38 cellular contexts compared by ENCODE assay signal in the genomic region with DNA sequence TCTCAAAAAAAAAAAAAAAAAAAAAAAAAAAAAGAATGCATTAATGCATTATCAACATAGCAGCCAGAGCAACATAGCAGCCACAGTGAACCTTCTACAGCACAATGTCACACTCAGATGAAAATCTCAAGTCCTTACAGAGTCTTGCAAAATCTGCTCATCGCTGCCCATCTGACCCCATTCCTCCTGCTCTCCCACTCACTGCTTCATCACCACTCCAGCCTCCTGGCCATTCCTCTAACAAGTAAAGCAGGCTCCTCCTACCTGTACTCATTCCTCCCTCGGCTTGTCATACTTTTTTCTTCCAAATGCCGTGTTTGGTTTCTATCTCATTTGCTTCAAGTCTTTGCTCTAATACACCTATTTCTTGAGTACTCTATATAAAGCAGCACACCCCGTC. TPM values are rescaled to one million over a fixed set of nuclear protein-coding genes. Genes with fewer than 3 reads are reported as not detected.
"Had no signal": no experiment of that assay in that cellular context is flagged by ENCODE, and none has a peak within 500 bp of the region (broad histone marks: within the 10 kb centered on the region; RNA-seq: fewer than 3 reads in every experiment).

No MANE protein-coding gene starts in this region.

- DNase-seq: activated CD4-positive, alpha-beta T cell treated with anti-CD3 and anti-CD28 coated beads, Interleukin-2, amount 10 ng/mL, durations not matched to agents 7 days and 5 days; activated CD4-positive, CD25-positive, alpha-beta regulatory T cell treated with anti-CD3 and anti-CD28 coated beads, Interleukin-2, amount 50 U/mL, for 72 hours; activated CD8-positive, alpha-beta T cell treated with anti-CD3 and anti-CD28 coated beads for 36 hours; activated T-cell treated with anti-CD3 and anti-CD28 coated beads, Interleukin-2, amount 50 U/mL, for 4 hours; anterior cingulate cortex; body of pancreas; cerebellar nuclear complex; colonic mucosa; effector CD8-positive, alpha-beta T cell; foreskin fibroblast; head of caudate nucleus; hippocampal formation; kidney; midbrain; naive thymus-derived CD4-positive, alpha-beta T cell; nucleus accumbens; posterior cingulate gyrus; right lobe of liver; stimulated activated CD4-positive, alpha-beta T cell treated with anti-CD3 and anti-CD28 coated beads, Interleukin-12 subunit alpha, Interleukin-12 subunit beta, amount 100 ng/mL, for 4 hours; stimulated activated CD4-positive, alpha-beta T cell treated with anti-CD3 and anti-CD28 coated beads, Interleukin-4, amount 100 ng/mL, for 1 hour; SW 1271; T-helper 9 cell; upper lobe of left lung; WERI-Rb-1 had no signal

- H3K9me3 ChIP-seq: body of pancreas, colonic mucosa, right lobe of liver, thoracic aorta, upper lobe of left lung, vagina had no signal

- H3K4me3 Mint-ChIP-seq: activated CD4-positive, alpha-beta T cell treated with anti-CD3 and anti-CD28 coated beads, Interleukin-2, amount 10 ng/mL, durations not matched to agents 7 days and 5 days; activated CD8-positive, alpha-beta T cell treated with anti-CD3 and anti-CD28 coated beads for 36 hours; activated T-cell treated with anti-CD3 and anti-CD28 coated beads, Interleukin-2, amount 50 U/mL, for 4 hours; memory B cell; naive thymus-derived CD4-positive, alpha-beta T cell; neural crest cell; stimulated activated naive CD8-positive, alpha-beta T cell treated with anti-CD3 and anti-CD28 coated beads, Interleukin-15, Interleukin-2, amounts not matched to agents 100 ng/mL and 50 ng/mL, for 24 hours; T-helper 1 cell treated with Interleukin-12 subunit alpha and Interleukin-12 subunit beta and Interleukin-4 antibody, amounts not matched to agents 30 μg/mL and 1 μg/mL, for 36 hours had no signal

- H3K27me3 ChIP-seq: body of pancreas, cardiac muscle cell, colonic mucosa, right lobe of liver, upper lobe of left lung, vagina had no signal

- FAIRE-seq: endometrium, kidney, TTC549 had no signal

- H3K9me3 Mint-ChIP-seq: activated CD4-positive, alpha-beta T cell treated with anti-CD3 and anti-CD28 coated beads, Interleukin-2, amount 10 ng/mL, durations not matched to agents 7 days and 5 days; activated T-helper 2 cell treated with anti-CD3 and anti-CD28 coated beads, Interferon-gamma antibody, Interleukin-2, Interleukin-4, amounts not matched to agents 10 μg/mL and 5 μg/mL and 100 μg/mL, durations not matched to agents 14 hours and 24 hours and 36 hours had no signal

- H3K36me3 Mint-ChIP-seq: activated naive CD4-positive, alpha-beta T cell treated with anti-CD3 and anti-CD28 coated beads, Interleukin-2, amount 50 U/mL, for 72 hours; memory B cell; naive thymus-derived CD4-positive, alpha-beta T cell had no signal

- H3K27ac ChIP-seq: body of pancreas, cardiac muscle cell, colonic mucosa, right lobe of liver, skin epidermis, thoracic aorta, upper lobe of left lung, vagina, WERI-Rb-1 had no signal

- H3K27ac Mint-ChIP-seq: activated CD4-positive, alpha-beta T cell treated with anti-CD3 and anti-CD28 coated beads, Interleukin-2, amount 10 ng/mL, durations not matched to agents 7 days and 5 days; activated CD8-positive, alpha-beta T cell treated with anti-CD3 and anti-CD28 coated beads for 36 hours; activated naive CD4-positive, alpha-beta T cell treated with anti-CD3 and anti-CD28 coated beads, Interleukin-2, amount 50 U/mL, for 72 hours; activated T-helper 2 cell treated with anti-CD3 and anti-CD28 coated beads, Interferon-gamma antibody, Interleukin-2, Interleukin-4, amounts not matched to agents 10 μg/mL and 5 μg/mL and 100 μg/mL, durations not matched to agents 14 hours and 24 hours and 36 hours; memory B cell; naive thymus-derived CD4-positive, alpha-beta T cell; stimulated activated naive CD8-positive, alpha-beta T cell treated with anti-CD3 and anti-CD28 coated beads, Interleukin-15, Interleukin-2, amounts not matched to agents 100 ng/mL and 50 ng/mL, for 24 hours; T-helper 1 cell treated with Interleukin-12 subunit alpha and Interleukin-12 subunit beta and Interleukin-4 antibody, amounts not matched to agents 30 μg/mL and 1 μg/mL, for 36 hours had no signal

- H3K36me3 ChIP-seq: cardiac muscle cell, colonic mucosa, right lobe of liver, thoracic aorta, upper lobe of left lung, vagina, WERI-Rb-1 had no signal

- H3K27me3 Mint-ChIP-seq: activated CD4-positive, alpha-beta T cell treated with anti-CD3 and anti-CD28 coated beads, Interleukin-2, amount 10 ng/mL, durations not matched to agents 7 days and 5 days; memory B cell; naive thymus-derived CD4-positive, alpha-beta T cell; stimulated activated naive CD8-positive, alpha-beta T cell treated with anti-CD3 and anti-CD28 coated beads, Interleukin-15, Interleukin-2, amounts not matched to agents 100 ng/mL and 50 ng/mL, for 24 hours had no signal

- H3K4me1 Mint-ChIP-seq: activated CD4-positive, alpha-beta T cell treated with anti-CD3 and anti-CD28 coated beads, Interleukin-2, amount 10 ng/mL, durations not matched to agents 7 days and 5 days; memory B cell; naive thymus-derived CD4-positive, alpha-beta T cell had no signal

- H3K4me1 ChIP-seq: body of pancreas, colonic mucosa, right lobe of liver, upper lobe of left lung, vagina had no signal

- H3K4me3 ChIP-seq: body of pancreas, cardiac muscle cell, colonic mucosa, right lobe of liver, skin epidermis, thoracic aorta, upper lobe of left lung, vagina had no signal

RNA-seq across cellular contexts. Expression of gene BRINP2, which starts 29.5 kb away (rescaled TPM):
- total RNA-seq: activated CD4-positive, alpha-beta T cell treated with anti-CD3 and anti-CD28 coated beads, Interleukin-2, amount 10 ng/mL, durations not matched to agents 7 days and 5 days; activated CD8-positive, alpha-beta T cell treated with anti-CD3 and anti-CD28 coated beads for 36 hours; activated naive CD4-positive, alpha-beta T cell treated with anti-CD3 and anti-CD28 coated beads, Interleukin-2, amount 50 U/mL, for 72 hours; activated T-cell treated with anti-CD3 and anti-CD28 coated beads, Interleukin-2, amount 50 U/mL, for 4 hours; activated T-helper 2 cell treated with anti-CD3 and anti-CD28 coated beads, Interferon-gamma antibody, Interleukin-2, Interleukin-4, amounts not matched to agents 10 μg/mL and 5 μg/mL and 100 μg/mL, durations not matched to agents 14 hours and 24 hours and 36 hours; body of pancreas; colonic mucosa; dermis microvascular lymphatic vessel endothelial cell; epithelial cell of proximal tubule; kidney; naive thymus-derived CD4-positive, alpha-beta T cell; thoracic aorta had no signal

RNA-seq across cellular contexts. Expression of gene ASTN1, which starts 35.8 kb away (rescaled TPM):
- total RNA-seq: activated CD4-positive, alpha-beta T cell treated with anti-CD3 and anti-CD28 coated beads, Interleukin-2, amount 10 ng/mL, durations not matched to agents 7 days and 5 days; activated CD8-positive, alpha-beta T cell treated with anti-CD3 and anti-CD28 coated beads for 36 hours; activated naive CD4-positive, alpha-beta T cell treated with anti-CD3 and anti-CD28 coated beads, Interleukin-2, amount 50 U/mL, for 72 hours; activated T-cell treated with anti-CD3 and anti-CD28 coated beads, Interleukin-2, amount 50 U/mL, for 4 hours; activated T-helper 2 cell treated with anti-CD3 and anti-CD28 coated beads, Interferon-gamma antibody, Interleukin-2, Interleukin-4, amounts not matched to agents 10 μg/mL and 5 μg/mL and 100 μg/mL, durations not matched to agents 14 hours and 24 hours and 36 hours; dermis microvascular lymphatic vessel endothelial cell had no signal
